Comparison of ENCODE assay signal across 1 cellular context in the genomic region with DNA sequence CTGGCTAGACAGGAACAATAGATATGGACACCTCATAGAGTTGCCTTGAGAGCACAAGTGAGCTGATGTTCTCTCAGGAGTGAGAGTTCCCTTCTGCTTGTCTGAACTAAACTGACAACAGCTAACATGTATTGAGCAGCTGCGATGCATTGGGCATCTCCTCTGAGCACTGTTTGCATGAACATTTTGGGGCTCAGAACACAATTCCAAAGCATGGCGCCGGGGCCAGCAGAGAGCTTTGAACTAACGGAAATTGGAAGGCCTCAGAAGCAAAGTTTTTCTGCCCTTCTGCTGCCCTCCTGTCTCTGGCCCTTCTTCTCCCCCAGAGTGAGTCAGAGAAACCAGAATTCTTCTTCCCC.
TF ChIP-seq lines count a peak whose summit lies in the region.

No MANE protein-coding gene starts in this region.

TF ChIP-seq in SK-N-SH treated with all-trans-retinoic acid at 6 μM for 48 hours, 23 proteins besides CTCF, POLR2A, EP300 and RAD21 (continued from another document):
- no peak for TF ChIP-seq CREB5 (CRISPR knock-in tag; IDR thresholded peaks at IDR 0.05; ENCODE audit: low read depth)
